ENCODE assay signal across 9 cellular contexts in genomic region chrX:33726281-33727160, GRCh38.
A peak's percentile ranks its signal among the peaks of the same experiment; 100 is the strongest.
DNase-seq lines count a peak whose midpoint lies in the region; ATAC-seq and TF ChIP-seq lines count a peak whose summit lies in the region.
"Had no signal": no experiment of that assay in that cellular context is flagged by ENCODE, and none has a peak within 500 bp of the region (broad histone marks: within the 10 kb centered on the region; RNA-seq: fewer than 3 reads in every experiment).

No MANE protein-coding gene starts in this region.

- DNase-seq in lung (ENCODE audit: low spot score) (no peak), NCI-H82 (lab: John Stamatoyannopoulos, UW) (no peak)
- no peak for DNase-seq in stimulated activated CD4-positive, alpha-beta T cell treated with anti-CD3 and anti-CD28 coated beads, Interleukin-2, amount 100 ng/mL, for 48 hours
- DNase-seq: stimulated activated CD4-positive, alpha-beta T cell treated with anti-CD3 and anti-CD28 coated beads, Interleukin-4, amount 100 ng/mL, for 24 hours had no signal

- peak overlapping the region; percentile 26 for H3K9ac ChIP-seq in endocrine pancreas (ENCODE audit: control insufficient read depth, insufficient read depth, low read length)
- H3K9ac ChIP-seq in skeletal muscle tissue (ENCODE audit: low read depth in 1 of 3, low read length in 3 of 3) = peak overlapping the region in 2 of 3 donors; percentile 45 to 50

- H3K27me3 ChIP-seq in endocrine pancreas (ENCODE audit: control insufficient read depth, insufficient read depth, low read length) (no peaks in the 10 kb centered on the region), lung (ENCODE audit: control insufficient read depth, insufficient read depth) (no peaks in the 10 kb centered on the region), skeletal muscle tissue (ENCODE audit: control insufficient read depth in 3 of 3, insufficient read depth in 3 of 3, low read length in 3 of 3) (no peaks in the 10 kb centered on the region)

- ATAC-seq in lung (ENCODE audit: insufficient read depth, low FRiP score) (peak; percentile 59), HG02798 (IDR thresholded peaks at IDR 0.05; ENCODE audit: poor library complexity, unreplicated experiment) (no peak), HG03039 (IDR thresholded peaks at IDR 0.05; ENCODE audit: unreplicated experiment) (no peak)

- TF ChIP-seq CTCF in lung (IDR thresholded peaks at IDR 0.05; ENCODE audit: control extremely low read depth, extremely low read depth) = no peak

- H3K4me3 ChIP-seq in endocrine pancreas (ENCODE audit: control insufficient read depth, insufficient read depth, low read length) = peak overlapping the region; percentile 78
- no peak overlapping the region for H3K4me3 ChIP-seq in lung
- peak overlapping the region; percentile 29 to 63 (median 58) for H3K4me3 ChIP-seq in skeletal muscle tissue (ENCODE audit: low read length in 3 of 3)

- no peak for TF ChIP-seq EP300 in Ishikawa (IDR thresholded peaks at IDR 0.05; ENCODE audit: borderline replicate concordance)

- 15 to 27% methylated on average over 35 to 45 of the region's 45 CpGs for WGBS in lung, 2 donors

- H3K27ac ChIP-seq in lung (ENCODE audit: low read depth in 1 of 2, low read length in 1 of 2) = no peak overlapping the region
- peak overlapping the region; percentile 43 for H3K27ac ChIP-seq in skeletal muscle tissue (ENCODE audit: low read depth, low read length)

- H3K4me1 ChIP-seq in endocrine pancreas (ENCODE audit: control insufficient read depth, insufficient read depth, low read length) (no peaks in the 10 kb centered on the region), lung (ENCODE audit: control insufficient read depth in 2 of 2, insufficient read depth in 2 of 2, low read length in 2 of 2) (no peaks in the 10 kb centered on the region), skeletal muscle tissue (ENCODE audit: control insufficient read depth in 3 of 3, insufficient read depth in 3 of 3, low read length in 3 of 3) (peaks cover 0 to 3% (median 0%) of the 10 kb centered on the region in 3 donors)

- H3K36me3 ChIP-seq in endocrine pancreas (ENCODE audit: control insufficient read depth, insufficient read depth, low read length) = no peaks in the 10 kb centered on the region
- no peaks in the 10 kb centered on the region for H3K36me3 ChIP-seq in lung (ENCODE audit: control insufficient read depth in 2 of 2, insufficient read depth in 2 of 2, low read length in 2 of 2)
- H3K36me3 ChIP-seq in skeletal muscle tissue (ENCODE audit: control insufficient read depth in 3 of 3, insufficient read depth in 3 of 3, low read length in 3 of 3) = no peaks in the 10 kb centered on the region

- no peak for TF ChIP-seq RAD21 in Ishikawa (IDR thresholded peaks at IDR 0.05; ENCODE audit: low read depth)

- H3K9me3 ChIP-seq in endocrine pancreas (ENCODE audit: control insufficient read depth, low read length) (no peaks in the 10 kb centered on the region), lung (ENCODE audit: control insufficient read depth in 2 of 2, insufficient read depth in 1 of 2, low read length in 1 of 2) (peaks cover 0 to 2% of the 10 kb centered on the region in 2 donors), skeletal muscle tissue (ENCODE audit: control insufficient read depth in 3 of 3, low read length in 3 of 3) (no peaks in the 10 kb centered on the region)

TF ChIP-seq in Ishikawa, 13 proteins besides CTCF, POLR2A, EP300 and RAD21:
- TF ChIP-seq EGR1 (IDR thresholded peaks at IDR 0.05) (0 out of 2 replicates have a peak, but pooled peaks have one; percentile 47), TAF1 (IDR thresholded peaks at IDR 0.05; ENCODE audit: low read depth) (no peak), NFIC (IDR thresholded peaks at IDR 0.05) (peak; percentile 29; the same call in 1 of the 2 replicates)
